In genomic region chr12:114360485-114360884, GRCh38 we compare ENCODE assay signal across 27 cellular contexts. TPM values are rescaled to one million over a fixed set of nuclear protein-coding genes. Genes with fewer than 3 reads are reported as not detected.
DNase-seq lines count a peak whose midpoint lies in the region; ATAC-seq, FAIRE-seq and TF ChIP-seq lines count a peak whose summit lies in the region.
"Had no signal": no experiment of that assay in that cellular context is flagged by ENCODE, and none has a peak within 500 bp of the region (broad histone marks: within the 10 kb centered on the region; RNA-seq: fewer than 3 reads in every experiment).

No MANE protein-coding gene starts in this region.

- H3K9me3 ChIP-seq in HEK293 (ENCODE audit: control insufficient read depth, insufficient read depth, low read depth, low read length) (no peaks in the 10 kb centered on the region), IMR-90 (ENCODE audit: control insufficient read depth, insufficient read depth, low read length) (no peaks in the 10 kb centered on the region)
- H3K9me3 ChIP-seq: BE2C, BLaER1 had no signal

- DNase-seq in IMR-90, result no peak
- no peak for DNase-seq in urothelium cell line (ENCODE audit: low spot score)
- DNase-seq in Kasumi-1 (lab: John Stamatoyannopoulos, UW), result no peak
- DNase-seq: 8988T; ACHN; BE2C; C1 segment of cervical spinal cord; CD4-positive, alpha-beta memory T cell; CD4-positive, CD25-positive, alpha-beta regulatory T cell; CD8-positive, alpha-beta memory T cell; COR-L47; DMS 273 treated with DMSO at 0.1 percent for 48 hours; DMS153; DMS53; DMS79; DND-41; EL; GDM1 had no signal

- no peak for TF ChIP-seq POLR2A in IMR-90 (IDR thresholded peaks at IDR 0.05; ENCODE audit: low read depth, low read length)

- H4K91ac ChIP-seq in IMR-90 (ENCODE audit: insufficient read depth, low read depth, low read length), result no peak overlapping the region

- no peak overlapping the region for H2AK9ac ChIP-seq in IMR-90 (replicated peaks; ENCODE audit: low read depth, low read length, poor library complexity)

- peaks cover 54 to 85% of the 10 kb centered on the region in 2 experiments for H3K79me1 ChIP-seq in IMR-90 (ENCODE audit: low read depth in 1 of 2, low read length in 2 of 2)

- H2BK120ac ChIP-seq in IMR-90 (ENCODE audit: low read depth, low read length), result no peak overlapping the region

- in situ Hi-C loops in IMR-90 (cut with MboI; ENCODE audit: low sequenced_read_pairs), result no loop called here

- no peak overlapping the region for H3K4ac ChIP-seq in IMR-90 (ENCODE audit: low read depth, low read length)

- peaks cover 14% of the 10 kb centered on the region; the same call in 1 of the 2 replicates for H3K9me1 ChIP-seq in IMR-90 (ENCODE audit: insufficient read depth, low read length)

- H3K23ac ChIP-seq in IMR-90 (ENCODE audit: low read depth, low read length), result no peak overlapping the region

- H3K4me3 ChIP-seq in HEK293 (ENCODE audit: low read depth, low read length) (no peak overlapping the region), IMR-90 (ENCODE audit: insufficient read depth, low read depth, low read length) (no peak overlapping the region)
- H3K4me3 ChIP-seq: BLaER1, GM12878 had no signal

- H3K36me3 ChIP-seq in HEK293 (ENCODE audit: control insufficient read depth in 2 of 2, insufficient read depth in 1 of 2, low read length in 2 of 2) (no peaks in the 10 kb centered on the region), IMR-90 (ENCODE audit: control insufficient read depth, insufficient read depth, low read length) (peaks cover 79% of the 10 kb centered on the region)
- H3K36me3 ChIP-seq: BE2C, BLaER1 had no signal

- no peak overlapping the region for H3K9ac ChIP-seq in IMR-90 (ENCODE audit: low read depth, low read length)
- H3K9ac ChIP-seq: BLaER1 had no signal

- no peak overlapping the region for H2AFZ ChIP-seq in IMR-90 (replicated peaks; ENCODE audit: low read length, poor library complexity)

- H3K56ac ChIP-seq in IMR-90 (ENCODE audit: extremely low read depth, insufficient read depth, low read length), result no peak overlapping the region

- H4K20me1 ChIP-seq in IMR-90 (ENCODE audit: insufficient read depth, low read length), result peaks cover 27% of the 10 kb centered on the region; the same call in 1 of the 2 replicates
- H4K20me1 ChIP-seq: BLaER1 had no signal

- H3K18ac ChIP-seq in IMR-90 (ENCODE audit: low read depth, low read length), result no peak overlapping the region

- no peak for ATAC-seq in IMR-90 (ENCODE audit: low read depth)
- ATAC-seq in HG03025 (IDR thresholded peaks at IDR 0.05; ENCODE audit: low FRiP score, unreplicated experiment), result no peak
- ATAC-seq: GM12878 had no signal

- no peak overlapping the region for H3K14ac ChIP-seq in IMR-90 (replicated peaks; ENCODE audit: low read depth, low read length)

- H3K4me2 ChIP-seq in IMR-90 (ENCODE audit: low read depth, low read length), result no peak overlapping the region
- H3K4me2 ChIP-seq: BLaER1 had no signal

- no peak overlapping the region for H2BK15ac ChIP-seq in IMR-90 (ENCODE audit: low read depth, low read length)

- no peak overlapping the region for H3K27ac ChIP-seq in HEK293 (ENCODE audit: extremely low read depth, low read depth, low read length)
- no peak overlapping the region for H3K27ac ChIP-seq in IMR-90 (ENCODE audit: insufficient read depth, low read length)
- H3K27ac ChIP-seq: BLaER1 had no signal

- POLR2A ChIA-PET in HEK293 (lab: Yijun Ruan, JAX) (no interaction called here), IMR-90 (lab: Charles Lee; ENCODE audit: unreplicated experiment) (no interaction called here)

- FAIRE-seq in urothelium cell line (lab: Jason Lieb, UNC), result peak; percentile 20
- FAIRE-seq: A204.1, GM12878, GM12892, GM18507 had no signal

- BruUV-seq in IMR-90 (replicated peaks; lab: Mats Ljungman, UMichigan), result no TSS peak

- CTCF ChIA-PET in HEK293 (lab: Yijun Ruan, JAX), result no interaction called here
- CTCF ChIA-PET in IMR-90 (lab: Yijun Ruan, JAX), result no interaction called here

- dilution Hi-C loops in IMR-90 (cut with HindIII; ENCODE audit: low sequenced_read_pairs, unreplicated experiment), result no loop called here

- H2BK20ac ChIP-seq in IMR-90 (ENCODE audit: low read depth, low read length), result no peak overlapping the region

- H2AK5ac ChIP-seq in IMR-90 (ENCODE audit: low read depth, low read length), result no peak overlapping the region

- no peaks in the 10 kb centered on the region for H3K27me3 ChIP-seq in IMR-90 (ENCODE audit: control insufficient read depth, insufficient read depth, low read length)
- H3K27me3 ChIP-seq: BLaER1 had no signal

- no peak overlapping the region for H4K5ac ChIP-seq in IMR-90 (ENCODE audit: low read depth, low read length)

- intact Hi-C loops in IMR-90 (cut with micrococcal nuclease), result no loop called here

- TF ChIP-seq CTCF in HEK293 (tag by site-specific recombination; IDR thresholded peaks at IDR 0.05), result no peak
- TF ChIP-seq CTCF in IMR-90 (conservative IDR thresholded peaks at IDR 0.05; ENCODE audit: low read depth, low read length), result no peak

- no peak for TF ChIP-seq RAD21 in IMR-90 (IDR thresholded peaks at IDR 0.05; ENCODE audit: low read length)

- H3K4me1 ChIP-seq in HEK293 (ENCODE audit: control insufficient read depth, insufficient read depth, low read length) (no peaks in the 10 kb centered on the region), IMR-90 (ENCODE audit: control insufficient read depth, insufficient read depth, low read length) (no peaks in the 10 kb centered on the region)
- H3K4me1 ChIP-seq: BE2C, BLaER1 had no signal

- peak overlapping the region; percentile 47 for H2BK5ac ChIP-seq in IMR-90 (ENCODE audit: low read depth, low read length, poor library complexity, severe bottlenecking)

- no peak overlapping the region for H4K8ac ChIP-seq in IMR-90 (ENCODE audit: low read depth in 2 of 2, low read length in 2 of 2)

TF ChIP-seq in HEK293, 187 proteins besides CTCF, POLR2A, EP300 and RAD21:
- TF ChIP-seq EGR2 (tag by site-specific recombination; IDR thresholded peaks at IDR 0.05; ENCODE audit: low read depth), result peak; percentile 99
- peak; percentile 94 for TF ChIP-seq ZFHX2 (tag by site-specific recombination; conservative IDR thresholded peaks at IDR 0.05)
- no peak for TF ChIP-seq ZNF155 (tag by site-specific recombination; IDR thresholded peaks at IDR 0.05)
TF ChIP-seq in HEK293: peak in this region for 2.

TF ChIP-seq in IMR-90, 13 proteins besides CTCF, POLR2A, EP300 and RAD21:
- TF ChIP-seq MAZ (IDR thresholded peaks at IDR 0.05; ENCODE audit: borderline replicate concordance, low read depth, low read length) (no peak), ELK1 (IDR thresholded peaks at IDR 0.05; ENCODE audit: borderline replicate concordance, low read depth, low read length) (no peak), NFE2L2 (IDR thresholded peaks at IDR 0.05; ENCODE audit: low read depth, low read length) (no peak), CEBPB (IDR thresholded peaks at IDR 0.05; ENCODE audit: low read depth, low read length) (no peak), BHLHE40 (IDR thresholded peaks at IDR 0.05; ENCODE audit: low read depth, low read length) (no peak)

RNA-seq across cellular contexts. Expression of gene TBX5, which starts 45.5 kb away (rescaled TPM):
- total RNA-seq in IMR-90 (2012; rRNA removed), result 10.8 and 13.3 TPM in 2 replicates
- polyA plus RNA-seq in IMR-90 (2012; rRNA removed), result 14.7 and 16.6 TPM in 2 replicates
- 8.9 and 16.8 TPM in 2 replicates for polyA plus RNA-seq in IMR-90 (2012; cell fraction: cytosol; rRNA removed)
- 36.1 and 51.2 TPM in 2 replicates for polyA plus RNA-seq in IMR-90 (2012; cell fraction: nucleus; rRNA removed; ENCODE audit: low replicate concordance)
- total RNA-seq: CD4-positive, alpha-beta memory T cell; CD4-positive, CD25-positive, alpha-beta regulatory T cell; CD8-positive, alpha-beta memory T cell; G401; GM12878 had no signal
- polyA plus RNA-seq: CD14-positive monocyte; CD4-positive, alpha-beta memory T cell; CD4-positive, CD25-positive, alpha-beta regulatory T cell; CD8-positive, alpha-beta memory T cell had no signal
